18 cellular contexts compared by ENCODE assay signal in genomic region chr12:5094550-5094949, GRCh38. TPM values are rescaled to one million over a fixed set of nuclear protein-coding genes. Genes with fewer than 3 reads are reported as not detected.
"Had no signal": no experiment of that assay in that cellular context is flagged by ENCODE, and none has a peak within 500 bp of the region (broad histone marks: within the 10 kb centered on the region; RNA-seq: fewer than 3 reads in every experiment).

No MANE protein-coding gene starts in this region.

- H3K36me3 ChIP-seq: ascending aorta, cardiac muscle cell, thyroid gland, uterus had no signal

- DNase-seq: activated CD4-positive, alpha-beta T cell treated with anti-CD3 and anti-CD28 coated beads, Interleukin-2, amount 50 U/mL, for 4 hours; activated CD4-positive, CD25-positive, alpha-beta regulatory T cell treated with anti-CD3 and anti-CD28 coated beads, Interleukin-2, amount 50 U/mL, for 72 hours; activated naive CD4-positive, alpha-beta T cell treated with anti-CD3 and anti-CD28 coated beads for 36 hours; activated naive CD8-positive, alpha-beta T cell treated with anti-CD3 and anti-CD28 coated beads, Interleukin-2, amount 50 U/mL, for 24 hours; activated T-cell treated with anti-CD3 and anti-CD28 coated beads for 4 hours; hippocampal formation; kidney glomerular epithelial cell; left ventricle myocardium superior; retina; T1000; thyroid gland; uterus had no signal

- H3K27me3 ChIP-seq: ascending aorta, cardiac muscle cell, thyroid gland, uterus had no signal

- H3K4me1 ChIP-seq: ascending aorta, thyroid gland, uterus had no signal

- H3K9me3 ChIP-seq: ascending aorta, thyroid gland, uterus had no signal

- H3K4me3 ChIP-seq: ascending aorta, cardiac muscle cell, thyroid gland, uterus had no signal

- H3K27ac ChIP-seq: ascending aorta, cardiac muscle cell, thyroid gland, uterus had no signal

- ATAC-seq: activated naive CD8-positive, alpha-beta T cell treated with anti-CD3 and anti-CD28 coated beads, Interleukin-2, amount 50 U/mL, for 24 hours; left ventricle myocardium superior; natural killer cell treated with Interleukin-12 subunit alpha and Interleukin-12 subunit beta and Interleukin-15 and Interleukin-18, amount 100 ng/mL, for 72 hours; stimulated activated effector memory CD8-positive, alpha-beta T cell treated with anti-CD3 and anti-CD28 coated beads, Interleukin-12 subunit alpha, Interleukin-12 subunit beta, amount 100 ng/mL, for 72 hours had no signal

RNA-seq across cellular contexts. Expression of gene KCNA5, which starts 50.9 kb away (rescaled TPM):
- total RNA-seq: activated naive CD4-positive, alpha-beta T cell treated with anti-CD3 and anti-CD28 coated beads for 36 hours; fibroblast of villous mesenchyme; glomerular endothelial cell; natural killer cell treated with Interleukin-12 subunit alpha and Interleukin-12 subunit beta and Interleukin-15 and Interleukin-18, amount 100 ng/mL, for 72 hours had no signal
